In the genomic region with DNA sequence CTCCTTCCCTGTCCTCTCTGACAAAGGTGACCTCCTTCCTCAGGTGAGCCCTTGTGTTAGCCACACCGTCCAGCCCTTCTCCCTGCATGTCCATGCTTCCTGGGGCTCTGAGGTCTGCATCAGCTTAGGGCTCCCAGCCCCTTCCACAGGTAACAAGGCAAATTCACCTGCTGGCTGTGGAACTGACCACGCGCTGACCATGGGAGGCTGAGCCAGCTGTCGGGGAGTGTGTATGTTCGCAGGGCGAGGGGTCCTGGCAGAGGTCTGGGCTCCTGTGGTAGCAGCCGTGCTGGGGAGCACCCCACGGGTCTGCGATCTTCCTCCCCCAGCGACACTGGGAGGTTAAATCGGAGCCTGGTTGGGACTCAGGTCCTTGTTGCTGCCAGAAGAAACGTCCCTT, we compare ENCODE assay signal across 22 cellular contexts.
"Had no signal": no experiment of that assay in that cellular context is flagged by ENCODE, and none has a peak within 500 bp of the region (broad histone marks: within the 10 kb centered on the region; RNA-seq: fewer than 3 reads in every experiment).

No MANE protein-coding gene starts in this region.

- H3K9ac ChIP-seq: SK-N-SH had no signal

- FAIRE-seq: RCC 7860 had no signal

- H3K9me3 ChIP-seq: SK-N-SH had no signal

- H3K4me2 ChIP-seq: SK-N-SH had no signal

- DNase-seq: IMR-90, Karpas-422, KG1, MM.1S, NCI-H1092 treated with DMSO at 0.1 percent for 48 hours, NCI-H1436, NCI-H187, NCI-H2029, NCI-H2081 treated with DMSO at 0.1 percent for 48 hours, NCI-H2171, NCI-H226, NCI-H446, NCI-H510A, NCI-H524 treated with DMSO at 0.1 percent for 48 hours, NCI-H69, NCI-H774, RPMI8226, SHP77, SK-N-SH, SW 1271 had no signal

- H3K27ac ChIP-seq: HL-60 had no signal
